ENCODE assay signal across 9 cellular contexts in the genomic region with DNA sequence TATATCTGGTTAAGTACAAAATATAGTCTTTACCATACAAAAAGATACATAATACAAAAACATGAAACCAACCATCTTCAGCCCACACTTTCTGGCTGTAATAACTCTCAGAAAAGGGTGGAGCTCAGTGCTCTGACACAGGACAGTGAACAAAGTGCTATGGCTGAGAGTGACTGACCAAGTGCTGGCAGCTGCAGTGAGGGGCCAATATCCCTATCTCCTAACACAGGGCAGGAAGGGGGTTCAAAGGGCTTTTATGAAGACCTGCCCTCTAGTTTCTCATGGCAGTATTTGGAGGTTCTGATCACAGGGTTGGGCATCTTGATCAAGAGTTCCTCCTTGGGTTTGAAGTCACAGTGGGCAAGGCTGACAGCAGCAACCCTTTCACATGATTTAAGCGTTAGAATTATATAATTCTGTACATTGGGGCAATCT. TPM values are rescaled to one million over a fixed set of nuclear protein-coding genes. Genes with fewer than 3 reads are reported as not detected.
DNase-seq lines count a peak whose midpoint lies in the region; ATAC-seq, FAIRE-seq and TF ChIP-seq lines count a peak whose summit lies in the region.
"Had no signal": no experiment of that assay in that cellular context is flagged by ENCODE, and none has a peak within 500 bp of the region (broad histone marks: within the 10 kb centered on the region; RNA-seq: fewer than 3 reads in every experiment).

No MANE protein-coding gene starts in this region.

- peak overlapping the region; percentile 88 for H3K4me3 Mint-ChIP-seq in activated T-helper 17 cell treated with anti-CD3 and anti-CD28 coated beads, Interleukin-2, amount 50 U/mL, for 72 hours
- H3K4me3 Mint-ChIP-seq in stimulated activated effector memory CD8-positive, alpha-beta T cell treated with anti-CD3 and anti-CD28 coated beads, Interleukin-12 subunit alpha, Interleukin-12 subunit beta, amount 100 ng/mL, for 72 hours, result peak overlapping the region; percentile 94

- no peak for ATAC-seq in activated T-helper 17 cell treated with anti-CD3 and anti-CD28 coated beads, Interleukin-2, amount 50 U/mL, for 72 hours (replicated peaks)
- no peak for ATAC-seq in stimulated activated effector memory CD8-positive, alpha-beta T cell treated with anti-CD3 and anti-CD28 coated beads, Interleukin-12 subunit alpha, Interleukin-12 subunit beta, amount 100 ng/mL, for 72 hours
- ATAC-seq in GM21529 (IDR thresholded peaks at IDR 0.05; ENCODE audit: unreplicated experiment), result no peak

- H3K9ac ChIP-seq in HUES6 (ENCODE audit: low read length), result no peak overlapping the region
- H3K9ac ChIP-seq in kidney (ENCODE audit: low read length in 2 of 2), result peak overlapping the region; percentile 88 to 98

- no peak for FAIRE-seq in kidney (lab: Jason Lieb, UNC)

- H3K36me3 Mint-ChIP-seq in activated T-helper 17 cell treated with anti-CD3 and anti-CD28 coated beads, Interleukin-2, amount 50 U/mL, for 72 hours (ENCODE audit: low read depth), result peaks cover 61% of the 10 kb centered on the region
- peaks cover 65% of the 10 kb centered on the region for H3K36me3 Mint-ChIP-seq in stimulated activated effector memory CD8-positive, alpha-beta T cell treated with anti-CD3 and anti-CD28 coated beads, Interleukin-12 subunit alpha, Interleukin-12 subunit beta, amount 100 ng/mL, for 72 hours

- peaks cover 34% of the 10 kb centered on the region for H3K4me1 Mint-ChIP-seq in activated T-helper 17 cell treated with anti-CD3 and anti-CD28 coated beads, Interleukin-2, amount 50 U/mL, for 72 hours
- H3K4me1 Mint-ChIP-seq in stimulated activated effector memory CD8-positive, alpha-beta T cell treated with anti-CD3 and anti-CD28 coated beads, Interleukin-12 subunit alpha, Interleukin-12 subunit beta, amount 100 ng/mL, for 72 hours, result peaks cover 59% of the 10 kb centered on the region

- no peaks in the 10 kb centered on the region for H3K27me3 ChIP-seq in HUES6 (ENCODE audit: control insufficient read depth, insufficient read depth, low read length)

- peaks cover 23% of the 10 kb centered on the region for H3K4me1 ChIP-seq in HUES6 (ENCODE audit: control insufficient read depth, insufficient read depth, low read length)
- H3K4me1 ChIP-seq in kidney (ENCODE audit: control insufficient read depth in 1 of 2, insufficient read depth in 1 of 2, low read depth in 1 of 2, low read length in 2 of 2), result peaks cover 0 to 6% of the 10 kb centered on the region in 2 donors

- no peaks in the 10 kb centered on the region for H3K27me3 Mint-ChIP-seq in activated T-helper 17 cell treated with anti-CD3 and anti-CD28 coated beads, Interleukin-2, amount 50 U/mL, for 72 hours

- no peak for TF ChIP-seq CTCF in kidney (IDR thresholded peaks at IDR 0.05; ENCODE audit: borderline replicate concordance, extremely low read depth, insufficient read depth)

- peak overlapping the region; percentile 96 for H3K27ac Mint-ChIP-seq in activated T-helper 17 cell treated with anti-CD3 and anti-CD28 coated beads, Interleukin-2, amount 50 U/mL, for 72 hours
- peak overlapping the region; percentile 97 for H3K27ac Mint-ChIP-seq in stimulated activated effector memory CD8-positive, alpha-beta T cell treated with anti-CD3 and anti-CD28 coated beads, Interleukin-12 subunit alpha, Interleukin-12 subunit beta, amount 100 ng/mL, for 72 hours

- no peaks in the 10 kb centered on the region for H3K9me3 Mint-ChIP-seq in activated T-helper 17 cell treated with anti-CD3 and anti-CD28 coated beads, Interleukin-2, amount 50 U/mL, for 72 hours
- H3K9me3 Mint-ChIP-seq in stimulated activated effector memory CD8-positive, alpha-beta T cell treated with anti-CD3 and anti-CD28 coated beads, Interleukin-12 subunit alpha, Interleukin-12 subunit beta, amount 100 ng/mL, for 72 hours, result peaks cover 3% of the 10 kb centered on the region

- H3K36me3 ChIP-seq in HUES6 (ENCODE audit: control insufficient read depth, insufficient read depth, low read length) (peaks cover 30% of the 10 kb centered on the region), kidney (ENCODE audit: control insufficient read depth in 1 of 2, insufficient read depth in 2 of 2, low read length in 2 of 2) (peaks cover 31 to 44% of the 10 kb centered on the region in 2 donors)

- H3K4me3 ChIP-seq in HUES6 (ENCODE audit: low read depth, low read length), result peak overlapping the region; percentile 96
- H3K4me3 ChIP-seq in kidney (ENCODE audit: low read length in 2 of 2), result peak overlapping the region; percentile 90 to 99

- intact Hi-C loops in kidney (cut with DNase I), result no loop called here

- H3K27ac ChIP-seq in HUES6 (ENCODE audit: low read depth, low read length) (no peak overlapping the region), kidney (ENCODE audit: low read depth in 2 of 2, low read length in 2 of 2) (peak overlapping the region; percentile 93 to 94)

- DNase-seq in kidney (no peak), COLO668 (lab: John Stamatoyannopoulos, UW; ENCODE audit: unreplicated experiment) (no peak), superior temporal gyrus (ENCODE audit: extremely low spot score) (no peak), NCI-H146 treated with DMSO at 0.1 percent for 48 hours (lab: John Stamatoyannopoulos, UW; ENCODE audit: unreplicated experiment) (no peak)
- DNase-seq in stimulated activated effector memory CD8-positive, alpha-beta T cell treated with anti-CD3 and anti-CD28 coated beads, Interleukin-12 subunit alpha, Interleukin-12 subunit beta, amount 100 ng/mL, for 72 hours (ENCODE audit: low spot score in 2 of 2), result no peak
- DNase-seq: T-helper 9 cell had no signal

- H3K9me3 ChIP-seq in HUES6 (ENCODE audit: control insufficient read depth, insufficient read depth, low read depth, low read length), result no peaks in the 10 kb centered on the region
- H3K9me3 ChIP-seq in kidney (ENCODE audit: control insufficient read depth in 1 of 2, low read length in 2 of 2), result no peaks in the 10 kb centered on the region

RNA-seq across cellular contexts. Expression of a gene that starts 3.9 kb away (rescaled TPM):
- 100 to 1,000 TPM in 1 of 2 donors, 10 to 100 TPM in 1; 74.2 to 269 TPM for total RNA-seq in activated T-helper 17 cell treated with anti-CD3 and anti-CD28 coated beads, Interleukin-2, amount 50 U/mL, for 72 hours
- 1,197 TPM for total RNA-seq in kidney
- 356 TPM for polyA plus RNA-seq in kidney (ENCODE audit: insufficient read depth, low read depth, low replicate concordance)

RNA-seq across cellular contexts. Expression of a gene that starts 28.0 kb away (rescaled TPM):
- total RNA-seq in activated T-helper 17 cell treated with anti-CD3 and anti-CD28 coated beads, Interleukin-2, amount 50 U/mL, for 72 hours, result 10 to 100 TPM; 16.9 to 26.0 TPM
- total RNA-seq in kidney, result 19.0 TPM
- polyA plus RNA-seq in kidney (ENCODE audit: insufficient read depth, low read depth, low replicate concordance), result 45.6 TPM

RNA-seq across cellular contexts. Expression of a gene that starts 28.1 kb away (rescaled TPM):
- 1 to 10 TPM; 4.6 to 4.8 TPM for total RNA-seq in activated T-helper 17 cell treated with anti-CD3 and anti-CD28 coated beads, Interleukin-2, amount 50 U/mL, for 72 hours
- total RNA-seq in kidney, result 0.76 TPM
- polyA plus RNA-seq in kidney (ENCODE audit: insufficient read depth, low read depth, low replicate concordance), result 0.37 TPM

RNA-seq across cellular contexts. Expression of a gene that starts 29.0 kb away (rescaled TPM):
- not detected for total RNA-seq in activated T-helper 17 cell treated with anti-CD3 and anti-CD28 coated beads, Interleukin-2, amount 50 U/mL, for 72 hours
- not detected for total RNA-seq in kidney
- 1.3 TPM for polyA plus RNA-seq in kidney (ENCODE audit: insufficient read depth, low read depth, low replicate concordance)

RNA-seq across cellular contexts. Expression of a gene that starts 34.7 kb away (rescaled TPM):
- total RNA-seq in activated T-helper 17 cell treated with anti-CD3 and anti-CD28 coated beads, Interleukin-2, amount 50 U/mL, for 72 hours, result 10 to 100 TPM; 43.4 to 61.2 TPM
- total RNA-seq in kidney, result 27.8 TPM
- polyA plus RNA-seq in kidney (ENCODE audit: insufficient read depth, low read depth, low replicate concordance), result 10.0 TPM
